Comparison of ENCODE assay signal across 1 cellular context in the genomic region with DNA sequence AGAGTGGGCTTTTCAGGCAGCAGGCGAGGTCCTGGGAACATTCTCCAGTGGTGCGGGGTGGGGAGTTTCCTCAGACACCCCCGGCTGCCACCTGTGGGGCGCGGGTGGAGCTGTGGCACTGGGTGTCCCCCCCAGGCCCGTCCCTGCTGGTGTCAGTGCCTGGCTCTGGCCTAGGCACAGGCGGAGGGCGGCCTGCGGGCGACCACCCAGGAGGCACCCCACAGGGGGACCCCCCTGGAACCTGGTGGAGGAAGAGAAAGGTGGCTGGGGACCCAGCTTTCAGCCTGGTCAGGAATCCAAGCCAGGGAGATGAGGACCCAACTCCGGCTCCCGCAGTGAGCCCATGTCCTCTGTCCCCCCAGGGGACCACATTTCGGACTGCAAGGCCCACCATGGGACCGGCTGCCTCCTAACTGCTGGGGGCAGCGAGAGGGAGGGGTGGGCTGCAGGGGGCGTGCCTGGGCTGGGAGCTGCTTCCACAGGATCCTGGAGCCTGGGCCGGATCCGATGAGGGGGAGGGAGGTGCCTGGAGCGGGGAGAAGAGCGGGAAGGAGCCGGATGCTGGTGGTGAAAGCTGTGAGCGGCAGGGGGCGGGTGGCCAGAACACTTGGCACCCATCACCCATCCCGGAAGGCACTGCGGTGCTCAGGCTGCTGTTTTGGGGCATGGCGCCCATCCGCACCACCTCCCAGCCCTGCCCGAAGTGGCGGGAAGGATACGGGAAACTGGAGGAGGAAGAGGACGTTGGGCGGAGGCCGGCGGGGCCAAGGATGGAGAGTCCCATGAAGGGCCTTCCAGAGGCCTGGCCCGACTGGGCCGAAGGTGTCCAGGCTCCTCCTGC.
TF ChIP-seq lines count a peak whose summit lies in the region.

No MANE protein-coding gene starts in this region.

TF ChIP-seq in HepG2, 621 proteins besides CTCF, POLR2A, EP300 and RAD21:
- TF ChIP-seq RNF2 (conservative IDR thresholded peaks at IDR 0.05; ENCODE audit: low read depth) (no peak), RBFOX2 (IDR thresholded peaks at IDR 0.05; ENCODE audit: low read depth, low read length) (peak; percentile 51), AGO2 (optimal IDR thresholded peaks at IDR 0.05; ENCODE audit: low read depth, low read length) (peak; percentile 17), SRY (CRISPR knock-in tag; IDR thresholded peaks at IDR 0.05) (no peak)
- TF ChIP-seq, protein P1, sequence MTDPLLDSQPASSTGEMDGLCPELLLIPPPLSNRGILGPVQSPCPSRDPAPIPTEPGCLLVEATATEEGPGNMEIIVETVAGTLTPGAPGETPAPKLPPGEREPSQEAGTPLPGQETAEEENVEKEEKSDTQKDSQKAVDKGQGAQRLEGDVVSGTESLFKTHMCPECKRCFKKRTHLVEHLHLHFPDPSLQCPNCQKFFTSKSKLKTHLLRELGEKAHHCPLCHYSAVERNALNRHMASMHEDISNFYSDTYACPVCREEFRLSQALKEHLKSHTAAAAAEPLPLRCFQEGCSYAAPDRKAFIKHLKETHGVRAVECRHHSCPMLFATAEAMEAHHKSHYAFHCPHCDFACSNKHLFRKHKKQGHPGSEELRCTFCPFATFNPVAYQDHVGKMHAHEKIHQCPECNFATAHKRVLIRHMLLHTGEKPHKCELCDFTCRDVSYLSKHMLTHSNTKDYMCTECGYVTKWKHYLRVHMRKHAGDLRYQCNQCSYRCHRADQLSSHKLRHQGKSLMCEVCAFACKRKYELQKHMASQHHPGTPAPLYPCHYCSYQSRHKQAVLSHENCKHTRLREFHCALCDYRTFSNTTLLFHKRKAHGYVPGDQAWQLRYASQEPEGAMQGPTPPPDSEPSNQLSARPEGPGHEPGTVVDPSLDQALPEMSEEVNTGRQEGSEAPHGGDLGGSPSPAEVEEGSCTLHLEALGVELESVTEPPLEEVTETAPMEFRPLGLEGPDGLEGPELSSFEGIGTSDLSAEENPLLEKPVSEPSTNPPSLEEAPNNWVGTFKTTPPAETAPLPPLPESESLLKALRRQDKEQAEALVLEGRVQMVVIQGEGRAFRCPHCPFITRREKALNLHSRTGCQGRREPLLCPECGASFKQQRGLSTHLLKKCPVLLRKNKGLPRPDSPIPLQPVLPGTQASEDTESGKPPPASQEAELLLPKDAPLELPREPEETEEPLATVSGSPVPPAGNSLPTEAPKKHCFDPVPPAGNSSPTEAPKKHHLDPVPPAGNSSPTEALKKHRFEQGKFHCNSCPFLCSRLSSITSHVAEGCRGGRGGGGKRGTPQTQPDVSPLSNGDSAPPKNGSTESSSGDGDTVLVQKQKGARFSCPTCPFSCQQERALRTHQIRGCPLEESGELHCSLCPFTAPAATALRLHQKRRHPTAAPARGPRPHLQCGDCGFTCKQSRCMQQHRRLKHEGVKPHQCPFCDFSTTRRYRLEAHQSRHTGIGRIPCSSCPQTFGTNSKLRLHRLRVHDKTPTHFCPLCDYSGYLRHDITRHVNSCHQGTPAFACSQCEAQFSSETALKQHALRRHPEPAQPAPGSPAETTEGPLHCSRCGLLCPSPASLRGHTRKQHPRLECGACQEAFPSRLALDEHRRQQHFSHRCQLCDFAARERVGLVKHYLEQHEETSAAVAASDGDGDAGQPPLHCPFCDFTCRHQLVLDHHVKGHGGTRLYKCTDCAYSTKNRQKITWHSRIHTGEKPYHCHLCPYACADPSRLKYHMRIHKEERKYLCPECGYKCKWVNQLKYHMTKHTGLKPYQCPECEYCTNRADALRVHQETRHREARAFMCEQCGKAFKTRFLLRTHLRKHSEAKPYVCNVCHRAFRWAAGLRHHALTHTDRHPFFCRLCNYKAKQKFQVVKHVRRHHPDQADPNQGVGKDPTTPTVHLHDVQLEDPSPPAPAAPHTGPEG (CRISPR knock-in tag; IDR thresholded peaks at IDR 0.05) = no peak
